Comparison of ENCODE assay signal across 9 cellular contexts in genomic region chr4:173367285-173367684, GRCh38. TPM values are rescaled to one million over a fixed set of nuclear protein-coding genes. Genes with fewer than 3 reads are reported as not detected.
DNase-seq lines count a peak whose midpoint lies in the region; ATAC-seq, FAIRE-seq and TF ChIP-seq lines count a peak whose summit lies in the region.
"Had no signal": no experiment of that assay in that cellular context is flagged by ENCODE, and none has a peak within 500 bp of the region (broad histone marks: within the 10 kb centered on the region; RNA-seq: fewer than 3 reads in every experiment).

No MANE protein-coding gene starts in this region.

- H3K4me3 Mint-ChIP-seq in MCF 10A (ENCODE audit: unreplicated experiment) (peak overlapping the region; percentile 96), CD14-positive monocyte (no peak overlapping the region)

- in situ Hi-C loops in K562 (cut with MboI) = loop anchor here (5.0 kb wide), 1 partner anchor 35 kb away; the partner anchor contains the start of gene HMGB2

- H3K4me1 ChIP-seq in breast epithelium (no peaks in the 10 kb centered on the region), K562 (replicated peaks in 1 of 2; ENCODE audit: control insufficient read depth in 2 of 2, insufficient read depth in 2 of 2, low read length in 2 of 2) (peaks cover 3 to 6% of the 10 kb centered on the region in 2 experiments; a peak in 3 of 5 replicates), tibial artery (peaks cover 0 to 28% (median 8%) of the 10 kb centered on the region in 4 donors)

- H3K9me3 ChIP-seq in breast epithelium = no peaks in the 10 kb centered on the region
- H3K9me3 ChIP-seq in K562 (replicated peaks; ENCODE audit: control insufficient read depth, insufficient read depth, low read depth, low read length) = no peaks in the 10 kb centered on the region
- no peaks in the 10 kb centered on the region for H3K9me3 ChIP-seq in tibial artery

- H3K27ac Mint-ChIP-seq in MCF 10A (ENCODE audit: low read depth, unreplicated experiment) (peak overlapping the region; percentile 71), CD14-positive monocyte (no peak overlapping the region)

- TF ChIP-seq EP300 in K562 (IDR thresholded peaks at IDR 0.05; ENCODE audit: low read length) = no peak

- no peaks in the 10 kb centered on the region for H3K27me3 Mint-ChIP-seq in MCF 10A (ENCODE audit: insufficient read depth, unreplicated experiment)
- H3K27me3 Mint-ChIP-seq in CD14-positive monocyte (ENCODE audit: low read depth in 3 of 3) = peaks cover 0 to 1% (median 0%) of the 10 kb centered on the region in 3 donors

- H3K27ac ChIP-seq in breast epithelium (no peak overlapping the region), K562 (ENCODE audit: extremely low read depth, low read depth, low read length) (no peak overlapping the region), tibial artery (peak overlapping the region; percentile 25 to 99)
- H3K27ac ChIP-seq: C4-2B had no signal

- no peak for TF ChIP-seq CTCF in MCF 10A (IDR thresholded peaks at IDR 0.05; ENCODE audit: unreplicated experiment)
- no peak for TF ChIP-seq CTCF in breast epithelium (IDR thresholded peaks at IDR 0.05)
- no peak for TF ChIP-seq CTCF in K562 (IDR thresholded peaks at IDR 0.05 in 2 of 3, conservative IDR thresholded peaks at IDR 0.05 in 1 of 3; ENCODE audit: insufficient read depth in 2 of 3, low read depth in 1 of 3, low read length in 3 of 3)
- no peak for TF ChIP-seq CTCF in tibial artery (IDR thresholded peaks at IDR 0.05)
- TF ChIP-seq CTCF in CD14-positive monocyte (IDR thresholded peaks at IDR 0.05) = no peak

- DNase-seq in MCF 10A (ENCODE audit: unreplicated experiment) = peak; percentile 47
- DNase-seq in breast epithelium (ENCODE audit: low spot score in 2 of 2) = no peak
- DNase-seq in K562 (ENCODE audit: extremely low read depth in 1 of 4, low spot score in 3 of 4) = no peak
- no peak for DNase-seq in tibial artery
- DNase-seq in stimulated activated naive CD4-positive, alpha-beta T cell (lab: John Stamatoyannopoulos, UW) = no peak
- DNase-seq in stimulated activated CD4-positive, alpha-beta T cell treated with anti-CD3 and anti-CD28 coated beads, Interleukin-15, amount 100 ng/mL, for 24 hours = no peak
- no peak for DNase-seq in CD14-positive monocyte (ENCODE audit: low spot score)

- no peak for TF ChIP-seq RAD21 in K562 (CRISPR knock-in tag; conservative IDR thresholded peaks at IDR 0.05 in 1 of 2, IDR thresholded peaks at IDR 0.05 in 1 of 2)

- TF ChIP-seq POLR2A in breast epithelium (IDR thresholded peaks at IDR 0.05) (no peak), K562 (conservative IDR thresholded peaks at IDR 0.05) (no peak)

- H3K4me2 ChIP-seq in K562 (ENCODE audit: insufficient read depth, low read length) = no peak overlapping the region

- no peak for FAIRE-seq in K562 (lab: Jason Lieb, UNC)

- H3K9me3 Mint-ChIP-seq in MCF 10A (ENCODE audit: unreplicated experiment) = no peaks in the 10 kb centered on the region
- peaks cover 0 to 2% (median 0%) of the 10 kb centered on the region in 7 donors for H3K9me3 Mint-ChIP-seq in CD14-positive monocyte

- POLR2A ChIA-PET in MCF 10A (lab: Yijun Ruan, JAX) (interaction anchor here (1.1 to 13.1 kb wide), 6 partner anchors 11 to 917 kb away, joined by 5 to 824 read pairs (median 16); partner anchors contain the start of genes CEP44, FBXO8 and HMGB2), K562 (lab: Yijun Ruan, JAX) (interaction anchor here (7.6 kb wide), 1 partner anchor 35 kb away, joined by 123 read pairs; the partner anchor contains the start of gene HMGB2)

- H3K4me3 ChIP-seq in breast epithelium (no peak overlapping the region), K562 (no peak overlapping the region), tibial artery (peak overlapping the region in 1 of 2 donors; percentile 68)

- H3K36me3 ChIP-seq in breast epithelium (no peaks in the 10 kb centered on the region), K562 (ENCODE audit: control insufficient read depth, insufficient read depth, low read length) (no peaks in the 10 kb centered on the region), tibial artery (no peaks in the 10 kb centered on the region)

- no peak overlapping the region for H3K9ac ChIP-seq in K562 (ENCODE audit: insufficient read depth in 1 of 2, low read depth in 2 of 2, low read length in 2 of 2)

- H3K4me1 Mint-ChIP-seq in MCF 10A (ENCODE audit: insufficient read depth, unreplicated experiment) (peaks cover 14% of the 10 kb centered on the region), CD14-positive monocyte (peaks cover 17% of the 10 kb centered on the region)

- intact Hi-C loops in MCF 10A (cut with micrococcal nuclease) (no loop called here), breast epithelium (cut with DNase I; ENCODE audit: low total_unique reads) (no loop called here), K562 (cut with micrococcal nuclease) (no loop called here), tibial artery (cut with DNase I; ENCODE audit: low total_unique reads) (no loop called here), CD14-positive monocyte (cut with micrococcal nuclease) (loop anchor here in 1 of 2 donors (5.0 kb wide), 1 partner anchor 50 kb away; no protein-coding TSS in a partner anchor)

- H3K36me3 Mint-ChIP-seq in MCF 10A (ENCODE audit: insufficient read depth, unreplicated experiment) (peaks cover 12% of the 10 kb centered on the region), CD14-positive monocyte (no peaks in the 10 kb centered on the region)

- peak; percentile 18 for ATAC-seq in HG03432 (IDR thresholded peaks at IDR 0.05; ENCODE audit: unreplicated experiment)
- no peak for ATAC-seq in K562

- H3K27me3 ChIP-seq in breast epithelium (no peaks in the 10 kb centered on the region), K562 (ENCODE audit: control insufficient read depth in 2 of 2, insufficient read depth in 2 of 2, low read length in 2 of 2) (no peaks in the 10 kb centered on the region), tibial artery (no peaks in the 10 kb centered on the region)

- no peaks in the 10 kb centered on the region for H4K20me1 ChIP-seq in K562 (replicated peaks; ENCODE audit: control insufficient read depth, insufficient read depth, low read length)

- CTCF ChIA-PET in MCF 10A (lab: Yijun Ruan, JAX) (interaction anchor here (1.1 to 6.5 kb wide), 2 partner anchors 10 to 34 kb away, joined by 4 to 63 read pairs; partner anchors contain the start of gene HMGB2), K562 (lab: Yijun Ruan, JAX; ENCODE audit: low intra/inter-chr PET ratio) (no interaction called here)

- 0 out of 2 replicates have a peak overlapping the region, but pooled peaks have one; percentile 6 for H2AFZ ChIP-seq in K562 (ENCODE audit: low read depth, low read length)

- peaks cover 19% of the 10 kb centered on the region for H3K79me2 ChIP-seq in K562 (ENCODE audit: control insufficient read depth, insufficient read depth, low read length)

- no TSS peak for BruUV-seq in MCF 10A (replicated peaks; lab: Mats Ljungman, UMichigan)
- BruUV-seq in K562 (replicated peaks; lab: Mats Ljungman, UMichigan) = no TSS peak

- H3K9me1 ChIP-seq in K562 (ENCODE audit: control insufficient read depth, insufficient read depth, low read length) = no peaks in the 10 kb centered on the region

RNA-seq across cellular contexts. Expression of gene SAP30, which starts 3.5 kb away (rescaled TPM):
- total RNA-seq in MCF 10A (2022) (17.6 and 30.6 TPM in 2 replicates), breast epithelium (10 to 100 TPM; 29.8 to 50.1 (median 41.7) TPM), K562 (2014; rRNA removed) (47.6 and 50.3 TPM in 2 replicates), K562 (2014; rRNA removed; fragmentation: Illumina TruSeq; extraction: Trizol) (31.8 and 32.7 TPM in 2 replicates), K562 (2015; rRNA removed; fragmentation: Illumina TruSeq; extraction: Trizol) (43.9 and 51.1 TPM in 2 replicates), K562 (2021) (28.5 and 32.6 TPM in 2 replicates)
- total RNA-seq in K562 (2011; cell fraction: chromatin; rRNA removed; ENCODE audit: low replicate concordance) = 4.1 and 6.4 TPM in 2 replicates
- total RNA-seq in K562 (2011; cell fraction: nucleolus; rRNA removed) = 7.8 and 9.5 TPM in 2 replicates
- 3.2 and 6.7 TPM in 2 replicates for total RNA-seq in K562 (2011; cell fraction: nucleoplasm; rRNA removed)
- polyA plus RNA-seq in K562 (2011; rRNA removed) (29.8 and 42.8 TPM in 2 replicates), K562 (2014; fragmentation: Illumina TruSeq; extraction: Trizol) (26.1 and 31.2 TPM in 2 replicates), K562 (2014; fragmentation: Nextera tagmentation; extraction: Ambion mirVana) (1 to 10 TPM; 5.9 to 6.9 TPM), K562 (2014; rRNA removed) (41.4 and 43.2 TPM in 2 replicates), CD14-positive monocyte (10 to 100 TPM; 16.5 to 32.2 TPM)
- polyA plus RNA-seq in K562 (2011; cell fraction: cytosol; rRNA removed) = 11.3 and 11.5 TPM in 2 replicates
- 8.1 and 9.0 TPM in 2 replicates for polyA plus RNA-seq in K562 (2011; cell fraction: nucleus; rRNA removed)
- 26.8 and 53.4 TPM in 2 replicates for polyA plus RNA-seq in K562 (2012)
- 13.2 and 14.1 TPM in 2 replicates for polyA minus RNA-seq in K562 (2011; rRNA and poly(A)+ RNA removed)
- 7.4 and 10.6 TPM in 2 replicates for polyA minus RNA-seq in K562 (2011; cell fraction: cytosol; rRNA and poly(A)+ RNA removed)
- polyA minus RNA-seq in K562 (2011; cell fraction: nucleus; rRNA and poly(A)+ RNA removed) = 6.9 and 11.6 TPM in 2 replicates

RNA-seq across cellular contexts. Expression of gene SCRG1, which starts 31.6 kb away (rescaled TPM):
- total RNA-seq in MCF 10A (2022) (not detected in 2 replicates), breast epithelium (1 to 10 TPM in 1 of 3 donors, under 1 TPM in 2; under 0.01 to 4.0 (median 0.48) TPM), K562 (2014; rRNA removed) (not detected in 2 replicates), K562 (2014; rRNA removed; fragmentation: Illumina TruSeq; extraction: Trizol) (not detected in 2 replicates), K562 (2015; rRNA removed; fragmentation: Illumina TruSeq; extraction: Trizol) (not detected in 2 replicates), K562 (2021) (not detected in 2 replicates)
- total RNA-seq in K562 (2011; cell fraction: chromatin; rRNA removed; ENCODE audit: low replicate concordance) = not detected in 2 replicates
- total RNA-seq in K562 (2011; cell fraction: nucleolus; rRNA removed) = not detected in 2 replicates
- not detected in 2 replicates for total RNA-seq in K562 (2011; cell fraction: nucleoplasm; rRNA removed)
- polyA plus RNA-seq in K562 (2011; rRNA removed) (not detected in 2 replicates), K562 (2014; fragmentation: Illumina TruSeq; extraction: Trizol) (not detected in 2 replicates), K562 (2014; fragmentation: Nextera tagmentation; extraction: Ambion mirVana) (under 1 TPM; 0.01 TPM), K562 (2014; rRNA removed) (not detected in 2 replicates), CD14-positive monocyte (under 1 TPM; 0.08 to 0.24 TPM)
- polyA plus RNA-seq in K562 (2011; cell fraction: cytosol; rRNA removed) = not detected in 2 replicates
- not detected in 2 replicates for polyA plus RNA-seq in K562 (2011; cell fraction: nucleus; rRNA removed)
- polyA plus RNA-seq in K562 (2012) = 0.03 and 0.04 TPM in 2 replicates
- not detected in 2 replicates for polyA minus RNA-seq in K562 (2011; rRNA and poly(A)+ RNA removed)
- not detected in 2 replicates for polyA minus RNA-seq in K562 (2011; cell fraction: cytosol; rRNA and poly(A)+ RNA removed)
- polyA minus RNA-seq in K562 (2011; cell fraction: nucleus; rRNA and poly(A)+ RNA removed) = not detected in 2 replicates

RNA-seq across cellular contexts. Expression of gene HMGB2, which starts 33.1 kb away (rescaled TPM):
- 124 and 176 TPM in 2 replicates for total RNA-seq in MCF 10A (2022)
- 10 to 100 TPM; 48.2 to 66.2 (median 58.0) TPM for total RNA-seq in breast epithelium
- total RNA-seq in K562 (2011; cell fraction: chromatin; rRNA removed; ENCODE audit: low replicate concordance) = 56.7 and 220 TPM in 2 replicates
- total RNA-seq in K562 (2011; cell fraction: nucleolus; rRNA removed) = 58.0 and 74.9 TPM in 2 replicates
- 99.8 and 119 TPM in 2 replicates for total RNA-seq in K562 (2011; cell fraction: nucleoplasm; rRNA removed)
- total RNA-seq in K562 (2014; rRNA removed) = 443 and 555 TPM in 2 replicates
- 683 and 814 TPM in 2 replicates for total RNA-seq in K562 (2014; rRNA removed; fragmentation: Illumina TruSeq; extraction: Trizol)
- 521 and 540 TPM in 2 replicates for total RNA-seq in K562 (2015; rRNA removed; fragmentation: Illumina TruSeq; extraction: Trizol)
- 283 and 309 TPM in 2 replicates for total RNA-seq in K562 (2021)
- 436 and 626 TPM in 2 replicates for polyA plus RNA-seq in K562 (2011; rRNA removed)
- polyA plus RNA-seq in K562 (2011; cell fraction: cytosol; rRNA removed) = 63.6 and 149 TPM in 2 replicates
- polyA plus RNA-seq in K562 (2011; cell fraction: nucleus; rRNA removed) = 85.9 and 178 TPM in 2 replicates
- 459 and 564 TPM in 2 replicates for polyA plus RNA-seq in K562 (2012)
- polyA plus RNA-seq in K562 (2014; fragmentation: Illumina TruSeq; extraction: Trizol) = 656 and 724 TPM in 2 replicates
- 100 to 1,000 TPM; 596 to 814 TPM for polyA plus RNA-seq in K562 (2014; fragmentation: Nextera tagmentation; extraction: Ambion mirVana)
- polyA plus RNA-seq in K562 (2014; rRNA removed) = 678 and 822 TPM in 2 replicates
- 292 and 352 TPM in 2 replicates for polyA minus RNA-seq in K562 (2011; rRNA and poly(A)+ RNA removed)
- 101 and 105 TPM in 2 replicates for polyA minus RNA-seq in K562 (2011; cell fraction: cytosol; rRNA and poly(A)+ RNA removed)
- polyA minus RNA-seq in K562 (2011; cell fraction: nucleus; rRNA and poly(A)+ RNA removed) = 42.4 and 123 TPM in 2 replicates
- polyA plus RNA-seq in CD14-positive monocyte = 100 to 1,000 TPM; 248 to 299 TPM

Comparison
In these comparisons a context has a peak if more than half of its experiments do, and no peak if none do; other contexts are left out.
1. H3K27ac ChIP-seq: peak in tibial artery (2 of 2); none in breast epithelium (0 of 2) and K562 (single experiment).